In genomic region chrX:155768036-155768769, GRCh38 we compare ENCODE assay signal across 8 cellular contexts.
DNase-seq lines count a peak whose midpoint lies in the region; FAIRE-seq and TF ChIP-seq lines count a peak whose summit lies in the region.

No MANE protein-coding gene starts in this region.

- no peaks in the 10 kb centered on the region for H3F3A ChIP-seq in Loucy (ENCODE audit: low read depth)

- FAIRE-seq in GM19239 (lab: Jason Lieb, UNC): no peak

- H3K9ac ChIP-seq in Loucy (ENCODE audit: low read depth, low read length, poor library complexity, severe bottlenecking): no peak overlapping the region

- no peak overlapping the region for H3K27ac ChIP-seq in coronary artery

- DNase-seq in AG20443 (ENCODE audit: low spot score): peak; percentile 27
- no peak for DNase-seq in coronary artery (ENCODE audit: low spot score)
- peak; percentile 8 for DNase-seq in myocyte (ENCODE audit: low read depth)
- DNase-seq in NCI-H1436 (lab: John Stamatoyannopoulos, UW): no peak
- DNase-seq in epidermal melanocyte (ENCODE audit: insufficient read length, low spot score): no peak
- no peak for DNase-seq in Kasumi-1 (lab: John Stamatoyannopoulos, UW)
- no peak for DNase-seq in GM19239 (ENCODE audit: insufficient read length, low spot score)

- H3K4me1 ChIP-seq in Loucy (ENCODE audit: insufficient read depth, low read length, poor library complexity, severe bottlenecking): peaks cover 3% of the 10 kb centered on the region

- no peaks in the 10 kb centered on the region for H3K27me3 ChIP-seq in Loucy (ENCODE audit: insufficient read depth, low read length, poor library complexity, severe bottlenecking)

- H3K36me3 ChIP-seq in Loucy (ENCODE audit: insufficient read depth, low read length): no peaks in the 10 kb centered on the region

- H3K79me2 ChIP-seq in Loucy (ENCODE audit: insufficient read depth, low read length): no peaks in the 10 kb centered on the region

- peak overlapping the region; percentile 16 for H3K4me2 ChIP-seq in Loucy (ENCODE audit: low read depth, low read length, poor library complexity, severe bottlenecking)

- H4K20me1 ChIP-seq in Loucy (ENCODE audit: insufficient read depth, low read length, poor library complexity, severe bottlenecking): no peaks in the 10 kb centered on the region

- TF ChIP-seq CTCF in Loucy (conservative IDR thresholded peaks at IDR 0.05; ENCODE audit: low read length): no peak
- no peak for TF ChIP-seq CTCF in coronary artery (IDR thresholded peaks at IDR 0.05)

- 0 out of 2 replicates have a peak overlapping the region, but pooled peaks have one; percentile 43 for H2AFZ ChIP-seq in Loucy (ENCODE audit: low read length)

- H3K4me3 ChIP-seq in Loucy (ENCODE audit: low read length, poor library complexity, severe bottlenecking) (no peak overlapping the region), coronary artery (peak overlapping the region; percentile 71)

- no peaks in the 10 kb centered on the region for H3K9me2 ChIP-seq in Loucy (replicated peaks; ENCODE audit: low read depth, low read length)

- H3K9me3 ChIP-seq in Loucy (ENCODE audit: insufficient read depth, low read depth, low read length): no peaks in the 10 kb centered on the region

Comparison
In these comparisons a context has a peak if more than half of its experiments do, and no peak if none do; other contexts are left out.
1. DNase-seq: peak in AG20443 (single experiment) and myocyte (single experiment); none in coronary artery (single experiment), NCI-H1436 (single experiment), epidermal melanocyte (single experiment), Kasumi-1 (0 of 2) and GM19239 (single experiment).